ENCODE assay signal across 24 cellular contexts in genomic region chr5:144304683-144305082, GRCh38.
A peak's percentile ranks its signal among the peaks of the same experiment; 100 is the strongest.
DNase-seq lines count a peak whose midpoint lies in the region; ATAC-seq and TF ChIP-seq lines count a peak whose summit lies in the region.
"Had no signal": no experiment of that assay in that cellular context is flagged by ENCODE, and none has a peak within 500 bp of the region (broad histone marks: within the 10 kb centered on the region; RNA-seq: fewer than 3 reads in every experiment).

No MANE protein-coding gene starts in this region.

- intact Hi-C loops in dorsolateral prefrontal cortex (cut with DNase I) (no loop called here), psoas muscle (cut with DNase I) (no loop called here)

- no peaks in the 10 kb centered on the region for H3K4me1 ChIP-seq in psoas muscle
- H3K4me1 ChIP-seq: foreskin keratinocyte had no signal

- WGBS in psoas muscle, 3 donors: 72 to 86% (median 86%) methylated on average over 3 of the region's 3 CpGs

- no peaks in the 10 kb centered on the region for H3K9me3 ChIP-seq in psoas muscle
- H3K9me3 ChIP-seq: body of pancreas, left ventricle myocardium inferior, pancreas had no signal

- DNase-seq in NCI-H748 (lab: John Stamatoyannopoulos, UW; ENCODE audit: unreplicated experiment) (peak; percentile 21), NCI-H748 treated with DMSO at 0.1 percent for 48 hours (lab: John Stamatoyannopoulos, UW) (no peak), dorsolateral prefrontal cortex (no peak), psoas muscle (no peak), DMS153 treated with DMSO at 0.1 percent for 48 hours (lab: John Stamatoyannopoulos, UW; ENCODE audit: unreplicated experiment) (no peak)
- DNase-seq: activated CD4-positive, alpha-beta memory T cell treated with anti-CD3 and anti-CD28 coated beads for 36 hours; activated CD4-positive, CD25-positive, alpha-beta regulatory T cell; activated effector memory CD4-positive, alpha-beta T cell treated with anti-CD3 and anti-CD28 coated beads, Interleukin-2, amount 50 U/mL, for 16 hours; body of pancreas; foreskin keratinocyte; H7; hypothalamus; left ventricle myocardium inferior; NCI-H1436; NCI-H2171; NCI-H524 treated with DMSO at 0.1 percent for 48 hours; pancreas; Right ventricle myocardium superior; stimulated activated CD4-positive, alpha-beta T cell treated with anti-CD3 and anti-CD28 coated beads, Interleukin-15, amount 100 ng/mL, for 24 hours; trophoblast cell had no signal

- H3K4me3 ChIP-seq in dorsolateral prefrontal cortex (no peak overlapping the region), psoas muscle (no peak overlapping the region)
- H3K4me3 ChIP-seq: body of pancreas, left ventricle myocardium inferior, pancreas had no signal

- no peaks in the 10 kb centered on the region for H3K36me3 ChIP-seq in psoas muscle (ENCODE audit: insufficient read depth in 1 of 2, low read depth in 1 of 2)
- H3K36me3 ChIP-seq: left ventricle myocardium inferior, pancreas had no signal

- H3K27ac ChIP-seq in dorsolateral prefrontal cortex (no peak overlapping the region), psoas muscle (no peak overlapping the region)
- H3K27ac ChIP-seq: body of pancreas, foreskin keratinocyte, left ventricle myocardium inferior, pancreas had no signal

- no peaks in the 10 kb centered on the region for H3K27me3 ChIP-seq in dorsolateral prefrontal cortex
- no peaks in the 10 kb centered on the region for H3K27me3 ChIP-seq in psoas muscle (ENCODE audit: insufficient read depth in 3 of 3, low read length in 2 of 3)
- H3K27me3 ChIP-seq: body of pancreas, foreskin keratinocyte, pancreas had no signal

- peak; percentile 71 for ATAC-seq in GM21717 (IDR thresholded peaks at IDR 0.05; ENCODE audit: unreplicated experiment)
- ATAC-seq in HG03521 (IDR thresholded peaks at IDR 0.05; ENCODE audit: unreplicated experiment): peak; percentile 59
- no peak for ATAC-seq in psoas muscle
- no peak for ATAC-seq in HG03097 (IDR thresholded peaks at IDR 0.05; ENCODE audit: low FRiP score, unreplicated experiment)
- ATAC-seq: body of pancreas, foreskin keratinocyte, pancreas, sciatic nerve had no signal

- no peak for TF ChIP-seq CTCF in dorsolateral prefrontal cortex (IDR thresholded peaks at IDR 0.05 in 54 of 56, conservative IDR thresholded peaks at IDR 0.05 in 2 of 56; ENCODE audit: low read depth in 1 of 56, partially characterized antibody in 56 of 56)
- TF ChIP-seq CTCF in psoas muscle (IDR thresholded peaks at IDR 0.05): no peak

Comparison
In these comparisons a context has a peak if more than half of its experiments do, and no peak if none do; other contexts are left out.
1. ATAC-seq: peak in GM21717 (single experiment) and HG03521 (single experiment); none in psoas muscle (0 of 4) and HG03097 (single experiment).